ENCODE assay signal across 22 cellular contexts in the genomic region with DNA sequence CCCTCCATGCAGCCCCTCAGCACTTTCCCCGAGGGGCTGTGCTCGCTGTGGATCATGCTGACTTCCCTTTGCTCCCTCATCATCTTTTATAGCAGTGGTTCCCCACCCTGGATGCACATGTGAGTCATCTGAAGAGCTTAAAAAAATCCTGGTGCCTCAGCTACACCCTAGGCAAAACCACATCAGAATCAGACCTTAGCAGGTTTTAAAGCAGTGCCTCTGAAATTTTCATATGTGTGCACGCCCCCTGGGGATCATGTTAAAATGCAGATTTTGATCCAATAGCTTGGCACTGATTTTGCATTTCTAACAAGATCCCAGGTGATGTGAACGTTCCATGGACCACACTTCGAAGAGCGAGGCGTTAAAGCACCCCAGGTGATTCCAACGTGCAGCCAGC. TPM values are rescaled to one million over a fixed set of nuclear protein-coding genes. Genes with fewer than 3 reads are reported as not detected.
A peak's percentile ranks its signal among the peaks of the same experiment; 100 is the strongest.
DNase-seq lines count a peak whose midpoint lies in the region; ATAC-seq and TF ChIP-seq lines count a peak whose summit lies in the region.
"Had no signal": no experiment of that assay in that cellular context is flagged by ENCODE, and none has a peak within 500 bp of the region (broad histone marks: within the 10 kb centered on the region; RNA-seq: fewer than 3 reads in every experiment).

No MANE protein-coding gene starts in this region.

- no peak for TF ChIP-seq CTCF in Calu3 (IDR thresholded peaks at IDR 0.05; ENCODE audit: unreplicated experiment)

- peaks cover 22% of the 10 kb centered on the region for H3K27me3 Mint-ChIP-seq in T-helper 1 cell treated with Interleukin-12 subunit alpha and Interleukin-12 subunit beta and Interleukin-4 antibody, amounts not matched to agents 30 μg/mL and 1 μg/mL, for 36 hours (ENCODE audit: low read depth)
- peaks cover 18% of the 10 kb centered on the region for H3K27me3 Mint-ChIP-seq in dendritic cell treated with granulocyte-macrophage colony-stimulating factor and Interleukin-4, amounts not matched to agents 40 ng/mL and 50 ng/mL, for 4 days
- peaks cover 100% of the 10 kb centered on the region for H3K27me3 Mint-ChIP-seq in Calu3 (ENCODE audit: unreplicated experiment)

- no peaks in the 10 kb centered on the region for H3K36me3 ChIP-seq in BLaER1
- H3K36me3 ChIP-seq: breast epithelium, prostate gland had no signal

- BruUV-seq in Calu3 (replicated peaks; lab: Mats Ljungman, UMichigan) = no TSS peak

- H4K20me1 ChIP-seq in BLaER1 = no peaks in the 10 kb centered on the region

- no peak for ATAC-seq in GM18520 (IDR thresholded peaks at IDR 0.05; ENCODE audit: unreplicated experiment)
- ATAC-seq in stimulated activated effector memory CD8-positive, alpha-beta T cell treated with anti-CD3 and anti-CD28 coated beads, Interleukin-12 subunit alpha, Interleukin-12 subunit beta, amount 100 ng/mL, for 72 hours = no peak
- ATAC-seq: heart left ventricle; stimulated activated naive B cell treated with anti-CD40 and anti-IgM and Interleukin-4, amounts not matched to agents 10 μg/mL and 1 μg/mL and 100 μg/mL, for 72 hours had no signal

- H3K27ac ChIP-seq in BLaER1 = no peak overlapping the region
- H3K27ac ChIP-seq: breast epithelium, heart left ventricle, HL-60, left ventricle myocardium inferior, prostate gland, testis had no signal

- no peaks in the 10 kb centered on the region for H3K9me3 ChIP-seq in BLaER1
- H3K9me3 ChIP-seq: breast epithelium, heart left ventricle, left ventricle myocardium inferior, prostate gland, testis had no signal

- intact Hi-C loops in dendritic cell treated with granulocyte-macrophage colony-stimulating factor and Interleukin-4, amounts not matched to agents 40 ng/mL and 50 ng/mL, for 4 days (cut with micrococcal nuclease) = no loop called here
- intact Hi-C loops in Calu3 (cut with micrococcal nuclease; ENCODE audit: unreplicated experiment) = no loop called here

- no peaks in the 10 kb centered on the region for H3K9me3 Mint-ChIP-seq in T-helper 1 cell treated with Interleukin-12 subunit alpha and Interleukin-12 subunit beta and Interleukin-4 antibody, amounts not matched to agents 30 μg/mL and 1 μg/mL, for 36 hours
- H3K9me3 Mint-ChIP-seq in dendritic cell treated with granulocyte-macrophage colony-stimulating factor and Interleukin-4, amounts not matched to agents 40 ng/mL and 50 ng/mL, for 4 days = no peaks in the 10 kb centered on the region
- H3K9me3 Mint-ChIP-seq in Calu3 (ENCODE audit: low read depth, unreplicated experiment) = no peaks in the 10 kb centered on the region
- no peaks in the 10 kb centered on the region for H3K9me3 Mint-ChIP-seq in stimulated activated effector memory CD8-positive, alpha-beta T cell treated with anti-CD3 and anti-CD28 coated beads, Interleukin-12 subunit alpha, Interleukin-12 subunit beta, amount 100 ng/mL, for 72 hours
- H3K9me3 Mint-ChIP-seq: IgD-negative memory B cell; mesothelial cell of epicardium; nephron progenitor cell; stimulated activated naive B cell treated with anti-CD40 and anti-IgM and Interleukin-4, amounts not matched to agents 10 μg/mL and 1 μg/mL and 100 μg/mL, for 72 hours had no signal

- DNase-seq in EL (peak; percentile 35), Calu3 (no peak)
- DNase-seq in stimulated activated effector memory CD8-positive, alpha-beta T cell treated with anti-CD3 and anti-CD28 coated beads, Interleukin-12 subunit alpha, Interleukin-12 subunit beta, amount 100 ng/mL, for 72 hours (ENCODE audit: low spot score in 2 of 2) = no peak
- DNase-seq: activated T-cell treated with anti-CD3 and anti-CD28 coated beads, Interleukin-2, amount 50 U/mL, for 48 hours; DMS79 treated with DMSO at 0.1 percent for 48 hours; left ventricle myocardium inferior; NCI-H1694; NCI-H69; nephron progenitor cell; stimulated activated CD4-positive, alpha-beta T cell treated with anti-CD3 and anti-CD28 coated beads, Interleukin-1b, Interleukin-23, amount 100 ng/mL, for 48 hours; stimulated activated naive B cell treated with anti-CD40 and anti-IgM and Interleukin-4, amounts not matched to agents 10 μg/mL and 1 μg/mL and 100 μg/mL, for 72 hours; testis had no signal

- no peaks in the 10 kb centered on the region for H3K36me3 Mint-ChIP-seq in T-helper 1 cell treated with Interleukin-12 subunit alpha and Interleukin-12 subunit beta and Interleukin-4 antibody, amounts not matched to agents 30 μg/mL and 1 μg/mL, for 36 hours (ENCODE audit: low read depth)
- H3K36me3 Mint-ChIP-seq in dendritic cell treated with granulocyte-macrophage colony-stimulating factor and Interleukin-4, amounts not matched to agents 40 ng/mL and 50 ng/mL, for 4 days (ENCODE audit: low read depth) = peaks cover 60% of the 10 kb centered on the region
- no peaks in the 10 kb centered on the region for H3K36me3 Mint-ChIP-seq in Calu3 (ENCODE audit: insufficient read depth, unreplicated experiment)
- H3K36me3 Mint-ChIP-seq in stimulated activated effector memory CD8-positive, alpha-beta T cell treated with anti-CD3 and anti-CD28 coated beads, Interleukin-12 subunit alpha, Interleukin-12 subunit beta, amount 100 ng/mL, for 72 hours = no peaks in the 10 kb centered on the region
- H3K36me3 Mint-ChIP-seq: IgD-negative memory B cell; mesothelial cell of epicardium; stimulated activated naive B cell treated with anti-CD40 and anti-IgM and Interleukin-4, amounts not matched to agents 10 μg/mL and 1 μg/mL and 100 μg/mL, for 72 hours had no signal

- H3K27ac Mint-ChIP-seq in T-helper 1 cell treated with Interleukin-12 subunit alpha and Interleukin-12 subunit beta and Interleukin-4 antibody, amounts not matched to agents 30 μg/mL and 1 μg/mL, for 36 hours = peak overlapping the region; percentile 46
- peak overlapping the region; percentile 75 for H3K27ac Mint-ChIP-seq in dendritic cell treated with granulocyte-macrophage colony-stimulating factor and Interleukin-4, amounts not matched to agents 40 ng/mL and 50 ng/mL, for 4 days
- no peak overlapping the region for H3K27ac Mint-ChIP-seq in Calu3 (ENCODE audit: unreplicated experiment)
- H3K27ac Mint-ChIP-seq in stimulated activated effector memory CD8-positive, alpha-beta T cell treated with anti-CD3 and anti-CD28 coated beads, Interleukin-12 subunit alpha, Interleukin-12 subunit beta, amount 100 ng/mL, for 72 hours = no peak overlapping the region
- H3K27ac Mint-ChIP-seq: IgD-negative memory B cell, mesothelial cell of epicardium, nephron progenitor cell had no signal

- H3K4me3 Mint-ChIP-seq in T-helper 1 cell treated with Interleukin-12 subunit alpha and Interleukin-12 subunit beta and Interleukin-4 antibody, amounts not matched to agents 30 μg/mL and 1 μg/mL, for 36 hours = no peak overlapping the region
- no peak overlapping the region for H3K4me3 Mint-ChIP-seq in dendritic cell treated with granulocyte-macrophage colony-stimulating factor and Interleukin-4, amounts not matched to agents 40 ng/mL and 50 ng/mL, for 4 days
- H3K4me3 Mint-ChIP-seq in Calu3 (ENCODE audit: low read depth, unreplicated experiment) = no peak overlapping the region
- no peak overlapping the region for H3K4me3 Mint-ChIP-seq in stimulated activated effector memory CD8-positive, alpha-beta T cell treated with anti-CD3 and anti-CD28 coated beads, Interleukin-12 subunit alpha, Interleukin-12 subunit beta, amount 100 ng/mL, for 72 hours
- H3K4me3 Mint-ChIP-seq: IgD-negative memory B cell; mesothelial cell of epicardium; nephron progenitor cell; stimulated activated naive B cell treated with anti-CD40 and anti-IgM and Interleukin-4, amounts not matched to agents 10 μg/mL and 1 μg/mL and 100 μg/mL, for 72 hours had no signal

- peaks cover 30% of the 10 kb centered on the region for H3K4me1 Mint-ChIP-seq in T-helper 1 cell treated with Interleukin-12 subunit alpha and Interleukin-12 subunit beta and Interleukin-4 antibody, amounts not matched to agents 30 μg/mL and 1 μg/mL, for 36 hours (ENCODE audit: low read depth)
- H3K4me1 Mint-ChIP-seq in dendritic cell treated with granulocyte-macrophage colony-stimulating factor and Interleukin-4, amounts not matched to agents 40 ng/mL and 50 ng/mL, for 4 days (ENCODE audit: low read depth) = peaks cover 69% of the 10 kb centered on the region
- no peaks in the 10 kb centered on the region for H3K4me1 Mint-ChIP-seq in Calu3 (ENCODE audit: low read depth, unreplicated experiment)
- H3K4me1 Mint-ChIP-seq in stimulated activated effector memory CD8-positive, alpha-beta T cell treated with anti-CD3 and anti-CD28 coated beads, Interleukin-12 subunit alpha, Interleukin-12 subunit beta, amount 100 ng/mL, for 72 hours = peaks cover 11% of the 10 kb centered on the region
- H3K4me1 Mint-ChIP-seq: IgD-negative memory B cell; stimulated activated naive B cell treated with anti-CD40 and anti-IgM and Interleukin-4, amounts not matched to agents 10 μg/mL and 1 μg/mL and 100 μg/mL, for 72 hours had no signal

- H3K9ac ChIP-seq in BLaER1 = no peak overlapping the region

- H3K4me2 ChIP-seq in BLaER1 = peak overlapping the region; percentile 58

- no peak overlapping the region for H3K4me3 ChIP-seq in BLaER1
- H3K4me3 ChIP-seq: breast epithelium, heart left ventricle, left ventricle myocardium inferior, prostate gland, testis had no signal

- peaks cover 48% of the 10 kb centered on the region for H3K4me1 ChIP-seq in BLaER1
- H3K4me1 ChIP-seq: prostate gland had no signal

- CTCF ChIA-PET in Calu3 (lab: Charles Lee) = interaction anchor here (1.0 kb wide), 1 partner anchor 76 kb away, joined by 3 read pairs; no protein-coding TSS in a partner anchor

- no peaks in the 10 kb centered on the region for H3K27me3 ChIP-seq in BLaER1
- H3K27me3 ChIP-seq: breast epithelium, heart left ventricle, testis had no signal

RNA-seq across cellular contexts. Expression of gene FEM1B, which starts 50.9 kb away (rescaled TPM):
- total RNA-seq in Calu3 (2022) = 41.4 and 53.3 TPM in 2 replicates

Comparison
In these comparisons a context has a peak if more than half of its experiments do, and no peak if none do; other contexts are left out.
1. H3K27ac Mint-ChIP-seq: peak in T-helper 1 cell treated with Interleukin-12 subunit alpha and Interleukin-12 subunit beta and Interleukin-4 antibody, amounts not matched to agents 30 μg/mL and 1 μg/mL, for 36 hours (single experiment) and dendritic cell treated with granulocyte-macrophage colony-stimulating factor and Interleukin-4, amounts not matched to agents 40 ng/mL and 50 ng/mL, for 4 days (single experiment); none in Calu3 (single experiment) and stimulated activated effector memory CD8-positive, alpha-beta T cell treated with anti-CD3 and anti-CD28 coated beads, Interleukin-12 subunit alpha, Interleukin-12 subunit beta, amount 100 ng/mL, for 72 hours (single experiment).